In genomic region chr1:107548276-107548675, GRCh38 we compare ENCODE assay signal across 16 cellular contexts.
DNase-seq lines count a peak whose midpoint lies in the region; ATAC-seq and TF ChIP-seq lines count a peak whose summit lies in the region.
"Had no signal": no experiment of that assay in that cellular context is flagged by ENCODE, and none has a peak within 500 bp of the region (broad histone marks: within the 10 kb centered on the region; RNA-seq: fewer than 3 reads in every experiment).

No MANE protein-coding gene starts in this region.

- peaks cover 2% of the 10 kb centered on the region; the same call in 1 of the 2 replicates for H3K9me3 ChIP-seq in MG63
- H3K9me3 ChIP-seq: SJCRH30 had no signal

- H3K9me3 Mint-ChIP-seq in effector memory CD8-positive, alpha-beta T cell, result no peaks in the 10 kb centered on the region

- in situ Hi-C loops in GM13976 (cut with MboI; ENCODE audit: low sequenced_read_pairs, unreplicated experiment), result loop anchor here (25.0 kb wide), 2 partner anchors 189 to 361 kb away; no protein-coding TSS in a partner anchor

- no peaks in the 10 kb centered on the region for H3K27me3 Mint-ChIP-seq in effector memory CD8-positive, alpha-beta T cell

- H3K27me3 ChIP-seq in MG63, result no peaks in the 10 kb centered on the region
- H3K27me3 ChIP-seq: SJCRH30 had no signal

- H3K36me3 Mint-ChIP-seq in effector memory CD8-positive, alpha-beta T cell (ENCODE audit: insufficient read depth), result no peaks in the 10 kb centered on the region
- H3K36me3 Mint-ChIP-seq: CD8-positive, alpha-beta memory T cell had no signal

- H3K36me3 ChIP-seq in MG63, result no peaks in the 10 kb centered on the region
- H3K36me3 ChIP-seq: SJCRH30 had no signal

- H3K4me1 Mint-ChIP-seq in effector memory CD8-positive, alpha-beta T cell (ENCODE audit: low read depth in 2 of 2), result no peaks in the 10 kb centered on the region
- H3K4me1 Mint-ChIP-seq: CD8-positive, alpha-beta memory T cell had no signal

- ATAC-seq in effector memory CD8-positive, alpha-beta T cell (replicated peaks), result no peak
- ATAC-seq: HepG2, PC-3 had no signal

- H3K4me3 ChIP-seq in MG63, result no peak overlapping the region
- H3K4me3 ChIP-seq: SJCRH30 had no signal

- peak; percentile 36 for DNase-seq in DMS 273 (lab: John Stamatoyannopoulos, UW; ENCODE audit: unreplicated experiment)
- DNase-seq in DMS 273 treated with DMSO at 0.1 percent for 48 hours (lab: John Stamatoyannopoulos, UW), result no peak
- DNase-seq in MG63, result peak; percentile 48
- DNase-seq in OCI-M1 (lab: John Stamatoyannopoulos, UW), result peak; percentile 31
- peak; percentile 68 for DNase-seq in astrocyte of the hippocampus (ENCODE audit: low read depth, low spot score)
- DNase-seq in HK-2 (ENCODE audit: unreplicated experiment), result no peak
- no peak for DNase-seq in GM13976 (ENCODE audit: low spot score)
- DNase-seq in effector memory CD8-positive, alpha-beta T cell, result no peak
- DNase-seq: CD8-positive, alpha-beta memory T cell; GOT3; KG1; NCI-H2227 treated with DMSO at 0.1 percent for 48 hours; NCI-H69; SJCRH30 had no signal

- no peak overlapping the region for H3K4me3 Mint-ChIP-seq in effector memory CD8-positive, alpha-beta T cell
- H3K4me3 Mint-ChIP-seq: CD8-positive, alpha-beta memory T cell had no signal

- H3K27ac Mint-ChIP-seq in effector memory CD8-positive, alpha-beta T cell, result no peak overlapping the region
- H3K27ac Mint-ChIP-seq: CD8-positive, alpha-beta memory T cell had no signal

- no peak for TF ChIP-seq CTCF in GM13976 (IDR thresholded peaks at IDR 0.05; ENCODE audit: borderline replicate concordance, control extremely low read depth, extremely low read depth, insufficient read depth, missing control alignments)

Comparison
In these comparisons a context has a peak if more than half of its experiments do, and no peak if none do; other contexts are left out.
1. DNase-seq: peak in DMS 273 (single experiment), MG63 (single experiment), OCI-M1 (single experiment) and astrocyte of the hippocampus (single experiment); none in DMS 273 treated with DMSO at 0.1 percent for 48 hours (single experiment), HK-2 (single experiment), GM13976 (single experiment) and effector memory CD8-positive, alpha-beta T cell (0 of 3).